ENCODE assay signal across 15 cellular contexts in genomic region chr12:113582521-113583218, GRCh38.
DNase-seq lines count a peak whose midpoint lies in the region; ATAC-seq and TF ChIP-seq lines count a peak whose summit lies in the region.
"Had no signal": no experiment of that assay in that cellular context is flagged by ENCODE, and none has a peak within 500 bp of the region (broad histone marks: within the 10 kb centered on the region; RNA-seq: fewer than 3 reads in every experiment).

No MANE protein-coding gene starts in this region.

- H3K9me3 ChIP-seq in neural progenitor cell (ENCODE audit: low read depth), result peaks cover 12% of the 10 kb centered on the region
- H3K9me3 ChIP-seq in stomach, result peaks cover 0 to 43% (median 18%) of the 10 kb centered on the region in 4 donors

- no peaks in the 10 kb centered on the region for H3K36me3 Mint-ChIP-seq in neural progenitor cell
- no peaks in the 10 kb centered on the region for H3K36me3 Mint-ChIP-seq in stimulated activated memory B cell treated with anti-CD40 and anti-IgM and Interleukin-4, amounts not matched to agents 10 μg/mL and 1 μg/mL and 100 μg/mL, for 72 hours
- H3K36me3 Mint-ChIP-seq: CD8-positive, alpha-beta memory T cell had no signal

- no peak overlapping the region for H3K9ac ChIP-seq in neural progenitor cell

- H3K27ac ChIP-seq in neural progenitor cell (no peak overlapping the region), stomach (no peak overlapping the region)

- TF ChIP-seq CTCF in neural progenitor cell (IDR thresholded peaks at IDR 0.05) (no peak), stomach (IDR thresholded peaks at IDR 0.05) (no peak)

- H3K4me1 ChIP-seq in neural progenitor cell (peaks cover 45% of the 10 kb centered on the region), stomach (no peaks in the 10 kb centered on the region)

- H3K36me3 ChIP-seq in neural progenitor cell (peaks cover 4% of the 10 kb centered on the region), stomach (no peaks in the 10 kb centered on the region)

- TF ChIP-seq POLR2A in stomach (IDR thresholded peaks at IDR 0.05), result no peak

- H3K4me3 ChIP-seq in neural progenitor cell (no peak overlapping the region), stomach (no peak overlapping the region)

- no peaks in the 10 kb centered on the region for H3K27me3 ChIP-seq in neural progenitor cell
- H3K27me3 ChIP-seq in stomach, result peaks cover 0 to 78% (median 8%) of the 10 kb centered on the region in 3 donors

- H3F3A ChIP-seq in neural progenitor cell (ENCODE audit: low read depth), result peaks cover 50% of the 10 kb centered on the region

- DNase-seq in NCI-H2107 treated with DMSO at 0.1 percent for 48 hours (lab: John Stamatoyannopoulos, UW; ENCODE audit: unreplicated experiment) (peak; percentile 56), NCI-H2107 (lab: John Stamatoyannopoulos, UW) (no peak), NCI-H2171 treated with DMSO at 0.1 percent for 48 hours (lab: John Stamatoyannopoulos, UW) (peak; percentile 89), SW480 (ENCODE audit: low spot score) (peak; percentile 14), neural progenitor cell (ENCODE audit: low spot score) (no peak), stomach (no peak)
- DNase-seq: activated CD4-positive, alpha-beta T cell treated with anti-CD3 and anti-CD28 coated beads, Interleukin-2, amount 50 U/mL, for 4 hours; activated naive CD8-positive, alpha-beta T cell treated with anti-CD3 and anti-CD28 coated beads, Interleukin-2, amount 50 U/mL, for 24 hours; CD8-positive, alpha-beta memory T cell; effector memory CD4-positive, alpha-beta T cell; naive B cell; NCI-H446 treated with DMSO at 0.1 percent for 48 hours had no signal

- intact Hi-C loops in stomach (cut with DNase I; ENCODE audit: low total_unique reads), result no loop called here

- peak overlapping the region; percentile 5 for H3K4me2 ChIP-seq in neural progenitor cell

- peaks cover 15% of the 10 kb centered on the region for H3K4me1 Mint-ChIP-seq in neural progenitor cell
- H3K4me1 Mint-ChIP-seq in stimulated activated memory B cell treated with anti-CD40 and anti-IgM and Interleukin-4, amounts not matched to agents 10 μg/mL and 1 μg/mL and 100 μg/mL, for 72 hours, result no peaks in the 10 kb centered on the region
- H3K4me1 Mint-ChIP-seq: activated naive CD8-positive, alpha-beta T cell treated with anti-CD3 and anti-CD28 coated beads, Interleukin-2, amount 50 U/mL, for 24 hours; CD8-positive, alpha-beta memory T cell; naive B cell had no signal

- TF ChIP-seq EP300 in stomach (IDR thresholded peaks at IDR 0.05), result no peak

- no peaks in the 10 kb centered on the region for H4K20me1 ChIP-seq in neural progenitor cell (ENCODE audit: low read depth)

- H3K9me3 Mint-ChIP-seq in neural progenitor cell, result peaks cover 13% of the 10 kb centered on the region
- peaks cover 8% of the 10 kb centered on the region for H3K9me3 Mint-ChIP-seq in stimulated activated memory B cell treated with anti-CD40 and anti-IgM and Interleukin-4, amounts not matched to agents 10 μg/mL and 1 μg/mL and 100 μg/mL, for 72 hours

- H3K79me2 ChIP-seq in neural progenitor cell (ENCODE audit: low read depth), result no peaks in the 10 kb centered on the region

- WGBS in stomach, 5 donors, result 19 to 25% (median 24%) methylated on average over 5 of the region's 5 CpGs

- ATAC-seq in stimulated activated memory B cell treated with anti-CD40 and anti-IgM and Interleukin-4, amounts not matched to agents 10 μg/mL and 1 μg/mL and 100 μg/mL, for 72 hours, result no peak
- no peak for ATAC-seq in HG02938 (IDR thresholded peaks at IDR 0.05; ENCODE audit: unreplicated experiment)
- ATAC-seq: activated naive CD8-positive, alpha-beta T cell treated with anti-CD3 and anti-CD28 coated beads, Interleukin-2, amount 50 U/mL, for 24 hours had no signal

- H3K27ac Mint-ChIP-seq in neural progenitor cell, result no peak overlapping the region
- H3K27ac Mint-ChIP-seq in stimulated activated memory B cell treated with anti-CD40 and anti-IgM and Interleukin-4, amounts not matched to agents 10 μg/mL and 1 μg/mL and 100 μg/mL, for 72 hours, result no peak overlapping the region
- H3K27ac Mint-ChIP-seq: activated naive CD8-positive, alpha-beta T cell treated with anti-CD3 and anti-CD28 coated beads, Interleukin-2, amount 50 U/mL, for 24 hours; activated T-helper 1 cell treated with anti-CD3 and anti-CD28 coated beads, Interleukin-12 subunit alpha, Interleukin-12 subunit beta, Interleukin-2, Interleukin-4 antibody, amounts not matched to agents 30 ng/mL and 10 ng/mL and 1 ng/mL, durations not matched to agents 14 hours and 24 hours and 36 hours; CD8-positive, alpha-beta memory T cell; naive B cell had no signal

- no peak overlapping the region for H3K4me3 Mint-ChIP-seq in neural progenitor cell
- H3K4me3 Mint-ChIP-seq in stimulated activated memory B cell treated with anti-CD40 and anti-IgM and Interleukin-4, amounts not matched to agents 10 μg/mL and 1 μg/mL and 100 μg/mL, for 72 hours, result no peak overlapping the region
- H3K4me3 Mint-ChIP-seq: activated naive CD8-positive, alpha-beta T cell treated with anti-CD3 and anti-CD28 coated beads, Interleukin-2, amount 50 U/mL, for 24 hours; activated T-helper 1 cell treated with anti-CD3 and anti-CD28 coated beads, Interleukin-12 subunit alpha, Interleukin-12 subunit beta, Interleukin-2, Interleukin-4 antibody, amounts not matched to agents 30 ng/mL and 10 ng/mL and 1 ng/mL, durations not matched to agents 14 hours and 24 hours and 36 hours; naive B cell had no signal

- H2AFZ ChIP-seq in neural progenitor cell (replicated peaks), result no peak overlapping the region

- H3K27me3 Mint-ChIP-seq in neural progenitor cell (ENCODE audit: insufficient read depth, low read depth), result peaks cover 12% of the 10 kb centered on the region
- peaks cover 27% of the 10 kb centered on the region for H3K27me3 Mint-ChIP-seq in stimulated activated memory B cell treated with anti-CD40 and anti-IgM and Interleukin-4, amounts not matched to agents 10 μg/mL and 1 μg/mL and 100 μg/mL, for 72 hours

Comparison
In these comparisons a context has a peak if more than half of its experiments do, and no peak if none do; other contexts are left out.
1. DNase-seq: peak in NCI-H2107 treated with DMSO at 0.1 percent for 48 hours (single experiment), NCI-H2171 treated with DMSO at 0.1 percent for 48 hours (single experiment) and SW480 (single experiment); none in NCI-H2107 (single experiment), neural progenitor cell (single experiment) and stomach (single experiment).